ENCODE assay signal across 8 cellular contexts in the genomic region with DNA sequence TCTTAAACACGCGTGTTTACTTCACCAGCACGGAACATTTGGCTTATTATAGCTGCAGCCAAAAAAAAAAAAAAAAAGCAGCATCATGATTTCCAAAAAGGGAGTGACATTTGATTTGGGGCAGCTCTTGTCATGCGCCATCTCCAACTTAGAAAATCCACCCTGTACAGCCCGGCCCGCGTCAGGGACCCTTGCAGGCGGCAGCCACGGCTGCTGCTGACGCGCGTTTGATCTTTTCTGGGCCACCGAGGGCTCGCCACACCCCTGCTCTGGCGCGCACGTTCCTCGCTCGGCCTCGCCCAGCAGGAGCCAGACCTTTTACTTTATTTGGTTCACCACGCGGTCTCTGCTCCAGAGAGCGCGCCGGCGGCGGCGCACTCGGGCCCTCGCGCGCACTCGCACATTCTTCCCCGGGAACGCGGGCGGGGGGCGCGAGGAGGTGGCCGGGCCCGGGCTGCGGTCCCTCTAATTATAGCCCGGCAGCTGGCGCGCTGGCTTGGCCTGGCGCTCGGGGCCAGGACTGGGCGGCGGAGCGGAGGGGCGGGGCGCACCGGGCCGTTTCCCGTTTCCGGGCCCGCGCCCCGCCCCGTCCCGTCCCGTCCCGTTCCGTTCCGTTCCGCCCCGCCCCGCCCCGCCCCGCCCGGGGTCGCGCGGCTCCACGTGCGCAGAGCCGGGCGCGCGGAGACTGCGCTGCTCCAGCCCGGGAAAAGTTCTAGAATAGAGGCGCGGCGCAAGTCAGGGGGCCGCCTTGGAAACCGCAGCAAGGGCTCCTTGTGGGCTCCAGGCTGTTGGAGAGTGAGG. TPM values are rescaled to one million over a fixed set of nuclear protein-coding genes. Genes with fewer than 3 reads are reported as not detected.
DNase-seq lines count a peak whose midpoint lies in the region; ATAC-seq and TF ChIP-seq lines count a peak whose summit lies in the region.

No MANE protein-coding gene starts in this region.

- ATAC-seq in GM21786 (IDR thresholded peaks at IDR 0.05; ENCODE audit: unreplicated experiment): peak; percentile 61
- ATAC-seq in natural killer cell treated with Interleukin-12 subunit alpha and Interleukin-12 subunit beta and Interleukin-15 and Interleukin-18, amount 100 ng/mL, for 72 hours: peak; percentile 91 to 93

- peak overlapping the region; percentile 82 for H3K4me3 Mint-ChIP-seq in activated T-helper 2 cell treated with anti-CD3 and anti-CD28 coated beads, Interferon-gamma antibody, Interleukin-2, Interleukin-4, amounts not matched to agents 10 μg/mL and 5 μg/mL and 100 μg/mL, durations not matched to agents 14 hours and 24 hours and 36 hours (ENCODE audit: low read depth)
- peak overlapping the region; percentile 88 for H3K4me3 Mint-ChIP-seq in natural killer cell treated with Interleukin-12 subunit alpha and Interleukin-12 subunit beta and Interleukin-15 and Interleukin-18, amount 100 ng/mL, for 72 hours

- peak in 1 of 2 donors; percentile 78 for TF ChIP-seq POLR2A in suprapubic skin (IDR thresholded peaks at IDR 0.05)

- H3K9me3 Mint-ChIP-seq in activated T-helper 2 cell treated with anti-CD3 and anti-CD28 coated beads, Interferon-gamma antibody, Interleukin-2, Interleukin-4, amounts not matched to agents 10 μg/mL and 5 μg/mL and 100 μg/mL, durations not matched to agents 14 hours and 24 hours and 36 hours: peaks cover 10% of the 10 kb centered on the region
- H3K9me3 Mint-ChIP-seq in natural killer cell treated with Interleukin-12 subunit alpha and Interleukin-12 subunit beta and Interleukin-15 and Interleukin-18, amount 100 ng/mL, for 72 hours: peaks cover 2% of the 10 kb centered on the region

- peak overlapping the region; percentile 48 for H3K4me3 ChIP-seq in suprapubic skin

- H3K27ac ChIP-seq in RWPE1 (peak overlapping the region; percentile 98), suprapubic skin (peak overlapping the region; percentile 96)

- peaks cover 53% of the 10 kb centered on the region for H3K4me1 Mint-ChIP-seq in activated T-helper 2 cell treated with anti-CD3 and anti-CD28 coated beads, Interferon-gamma antibody, Interleukin-2, Interleukin-4, amounts not matched to agents 10 μg/mL and 5 μg/mL and 100 μg/mL, durations not matched to agents 14 hours and 24 hours and 36 hours (ENCODE audit: low read depth)
- H3K4me1 Mint-ChIP-seq in natural killer cell treated with Interleukin-12 subunit alpha and Interleukin-12 subunit beta and Interleukin-15 and Interleukin-18, amount 100 ng/mL, for 72 hours (ENCODE audit: low read depth in 2 of 2): peaks cover 52 to 59% of the 10 kb centered on the region in 2 donors

- no peak for TF ChIP-seq CTCF in RWPE1 (conservative IDR thresholded peaks at IDR 0.05; ENCODE audit: low read depth)
- TF ChIP-seq CTCF in suprapubic skin (IDR thresholded peaks at IDR 0.05): peak in 1 of 2 donors; percentile 7

- peak; percentile 86 for TF ChIP-seq EP300 in suprapubic skin (IDR thresholded peaks at IDR 0.05)

- peak; percentile 83 for DNase-seq in EL
- DNase-seq in KG1 (lab: John Stamatoyannopoulos, UW): peak; percentile 77
- DNase-seq in RWPE1 (ENCODE audit: low spot score): peak; percentile 78
- peak; percentile 70 for DNase-seq in activated T-helper 2 cell treated with anti-CD3 and anti-CD28 coated beads, Interferon-gamma antibody, Interleukin-2, Interleukin-4, amounts not matched to agents 10 μg/mL and 5 μg/mL and 100 μg/mL, durations not matched to agents 14 hours and 24 hours and 36 hours (ENCODE audit: low spot score)
- peak; percentile 83 for DNase-seq in fibroblast of peridontal ligament (ENCODE audit: extremely low read depth)
- DNase-seq in natural killer cell treated with Interleukin-12 subunit alpha and Interleukin-12 subunit beta and Interleukin-15 and Interleukin-18, amount 100 ng/mL, for 72 hours (ENCODE audit: low spot score): peak; percentile 83
- DNase-seq in suprapubic skin (ENCODE audit: low spot score in 2 of 2): peak; percentile 89 to 92

- WGBS in suprapubic skin: 0% methylated on average over 20 of the region's 87 CpGs

- no peaks in the 10 kb centered on the region for H3K9me3 ChIP-seq in suprapubic skin

- no peaks in the 10 kb centered on the region for H3K27me3 ChIP-seq in suprapubic skin

- H3K4me1 ChIP-seq in suprapubic skin: peaks cover 64% of the 10 kb centered on the region

- POLR2A ChIA-PET in RWPE1 (lab: Yijun Ruan, JAX; ENCODE audit: low non-redundant PET): interaction anchor here (0.6 to 0.7 kb wide), 5 partner anchors 28 to 102 kb away, joined by 3 to 6 read pairs (median 4); no protein-coding TSS in a partner anchor

- no peaks in the 10 kb centered on the region for H3K36me3 ChIP-seq in suprapubic skin

- H3K36me3 Mint-ChIP-seq in activated T-helper 2 cell treated with anti-CD3 and anti-CD28 coated beads, Interferon-gamma antibody, Interleukin-2, Interleukin-4, amounts not matched to agents 10 μg/mL and 5 μg/mL and 100 μg/mL, durations not matched to agents 14 hours and 24 hours and 36 hours (ENCODE audit: low read depth): peaks cover 60% of the 10 kb centered on the region
- peaks cover 24% of the 10 kb centered on the region for H3K36me3 Mint-ChIP-seq in natural killer cell treated with Interleukin-12 subunit alpha and Interleukin-12 subunit beta and Interleukin-15 and Interleukin-18, amount 100 ng/mL, for 72 hours

- intact Hi-C loops in activated T-helper 2 cell treated with anti-CD3 and anti-CD28 coated beads, Interferon-gamma antibody, Interleukin-2, Interleukin-4, amounts not matched to agents 10 μg/mL and 5 μg/mL and 100 μg/mL, durations not matched to agents 14 hours and 24 hours and 36 hours (cut with micrococcal nuclease): loop anchor here (1.0 to 10.0 kb wide), 9 partner anchors 99 to 1257 kb away; partner anchors contain the start of genes ARID4B, COA6 and GGPS1

- no peaks in the 10 kb centered on the region for H3K27me3 Mint-ChIP-seq in activated T-helper 2 cell treated with anti-CD3 and anti-CD28 coated beads, Interferon-gamma antibody, Interleukin-2, Interleukin-4, amounts not matched to agents 10 μg/mL and 5 μg/mL and 100 μg/mL, durations not matched to agents 14 hours and 24 hours and 36 hours (ENCODE audit: low read depth)
- H3K27me3 Mint-ChIP-seq in natural killer cell treated with Interleukin-12 subunit alpha and Interleukin-12 subunit beta and Interleukin-15 and Interleukin-18, amount 100 ng/mL, for 72 hours: no peaks in the 10 kb centered on the region

- H3K27ac Mint-ChIP-seq in activated T-helper 2 cell treated with anti-CD3 and anti-CD28 coated beads, Interferon-gamma antibody, Interleukin-2, Interleukin-4, amounts not matched to agents 10 μg/mL and 5 μg/mL and 100 μg/mL, durations not matched to agents 14 hours and 24 hours and 36 hours: peak overlapping the region; percentile 92
- peak overlapping the region; percentile 95 to 96 for H3K27ac Mint-ChIP-seq in natural killer cell treated with Interleukin-12 subunit alpha and Interleukin-12 subunit beta and Interleukin-15 and Interleukin-18, amount 100 ng/mL, for 72 hours

- CTCF ChIA-PET in RWPE1 (lab: Yijun Ruan, JAX): interaction anchor here (0.7 to 1.4 kb wide), 3 partner anchors 94 to 113 kb away, joined by 3 read pairs; no protein-coding TSS in a partner anchor

RNA-seq across cellular contexts. Expression of gene IRF2BP2, which starts 10.2 kb away (rescaled TPM):
- total RNA-seq in activated T-helper 2 cell treated with anti-CD3 and anti-CD28 coated beads, Interferon-gamma antibody, Interleukin-2, Interleukin-4, amounts not matched to agents 10 μg/mL and 5 μg/mL and 100 μg/mL, durations not matched to agents 14 hours and 24 hours and 36 hours: 276 and 292 TPM in 2 replicates
- 100 to 1,000 TPM; 131 to 243 TPM for total RNA-seq in natural killer cell treated with Interleukin-12 subunit alpha and Interleukin-12 subunit beta and Interleukin-15 and Interleukin-18, amount 100 ng/mL, for 72 hours
- total RNA-seq in suprapubic skin: 100 to 1,000 TPM; 129 to 195 (median 159) TPM

Comparison
In these comparisons a context has a peak if more than half of its experiments do, and no peak if none do; other contexts are left out.
1. Peak in every context shown above with its lines: DNase-seq, ATAC-seq, H3K4me3 ChIP-seq and H3K27ac ChIP-seq.